In the genomic region with DNA sequence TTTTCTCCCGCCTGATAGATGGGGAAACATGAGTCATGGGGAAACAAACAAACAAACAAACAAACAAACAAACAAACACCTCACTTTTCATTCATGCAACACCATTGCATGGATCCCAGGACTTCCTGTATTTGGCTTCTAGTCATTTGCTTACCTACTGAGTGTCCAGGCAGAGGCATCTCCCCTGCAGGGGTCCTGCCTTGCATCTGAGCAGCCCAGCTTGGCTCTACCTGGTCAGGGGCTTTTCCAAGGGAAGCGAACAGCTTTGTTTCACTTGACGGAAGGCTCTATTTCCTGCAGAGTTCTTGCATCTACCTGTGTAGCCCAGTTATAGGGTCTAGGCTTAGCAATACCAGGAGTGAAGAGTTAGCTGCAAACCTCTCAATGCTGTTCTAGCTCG, we compare ENCODE assay signal across 22 cellular contexts.
"Had no signal": no experiment of that assay in that cellular context is flagged by ENCODE, and none has a peak within 500 bp of the region (broad histone marks: within the 10 kb centered on the region; RNA-seq: fewer than 3 reads in every experiment).

No MANE protein-coding gene starts in this region.

- H3K9ac ChIP-seq: parathyroid adenoma had no signal

- H3K9me3 Mint-ChIP-seq: natural killer cell; stimulated activated naive B cell treated with anti-CD40 and anti-IgM and Interleukin-4, amounts not matched to agents 10 μg/mL and 1 μg/mL and 100 μg/mL, for 72 hours; stimulated activated naive CD8-positive, alpha-beta T cell treated with anti-CD3 and anti-CD28 coated beads, Interleukin-15, Interleukin-2, amounts not matched to agents 100 ng/mL and 50 ng/mL, for 24 hours had no signal

- H3K4me1 Mint-ChIP-seq: stimulated activated naive B cell treated with anti-CD40 and anti-IgM and Interleukin-4, amounts not matched to agents 10 μg/mL and 1 μg/mL and 100 μg/mL, for 72 hours had no signal

- H3K4me3 ChIP-seq: dorsolateral prefrontal cortex, gastrocnemius medialis, lower lobe of right lung, right lobe of liver, thoracic aorta, tibial nerve, upper lobe of left lung had no signal

- H3K36me3 ChIP-seq: gastrocnemius medialis, lower lobe of right lung, right lobe of liver, thoracic aorta, tibial nerve, upper lobe of left lung had no signal

- H3K27ac ChIP-seq: dorsolateral prefrontal cortex, epithelial cell of prostate, gastrocnemius medialis, lower lobe of right lung, parathyroid adenoma, right lobe of liver, thoracic aorta, tibial nerve, upper lobe of left lung had no signal

- H3K4me3 Mint-ChIP-seq: natural killer cell; stimulated activated naive B cell treated with anti-CD40 and anti-IgM and Interleukin-4, amounts not matched to agents 10 μg/mL and 1 μg/mL and 100 μg/mL, for 72 hours; stimulated activated naive CD8-positive, alpha-beta T cell treated with anti-CD3 and anti-CD28 coated beads, Interleukin-15, Interleukin-2, amounts not matched to agents 100 ng/mL and 50 ng/mL, for 24 hours had no signal

- DNase-seq: dorsolateral prefrontal cortex; effector CD4-positive, alpha-beta T cell; foreskin fibroblast; gastrocnemius medialis; head of caudate nucleus; left ventricle myocardium superior; lower lobe of right lung; natural killer cell; occipital lobe; right lobe of liver; small intestine; stimulated activated CD4-positive, alpha-beta T cell treated with anti-CD3 and anti-CD28 coated beads, Interleukin-15, amount 100 ng/mL, for 24 hours; stimulated activated CD4-positive, alpha-beta T cell treated with anti-CD3 and anti-CD28 coated beads, Interleukin-2, amount 100 ng/mL, for 48 hours; stimulated activated naive B cell treated with anti-CD40 and anti-IgM and Interleukin-4, amounts not matched to agents 10 μg/mL and 1 μg/mL and 100 μg/mL, for 72 hours; upper lobe of left lung had no signal

- H3K9me3 ChIP-seq: gastrocnemius medialis, lower lobe of right lung, right lobe of liver, thoracic aorta, tibial nerve, upper lobe of left lung had no signal

- H3K36me3 Mint-ChIP-seq: natural killer cell; stimulated activated naive B cell treated with anti-CD40 and anti-IgM and Interleukin-4, amounts not matched to agents 10 μg/mL and 1 μg/mL and 100 μg/mL, for 72 hours had no signal

- H3K79me2 ChIP-seq: parathyroid adenoma had no signal

- H3K27ac Mint-ChIP-seq: natural killer cell; progenitor cell of endocrine pancreas; stimulated activated naive B cell treated with anti-CD40 and anti-IgM and Interleukin-4, amounts not matched to agents 10 μg/mL and 1 μg/mL and 100 μg/mL, for 72 hours; stimulated activated naive CD8-positive, alpha-beta T cell treated with anti-CD3 and anti-CD28 coated beads, Interleukin-15, Interleukin-2, amounts not matched to agents 100 ng/mL and 50 ng/mL, for 24 hours had no signal

- H3K27me3 ChIP-seq: gastrocnemius medialis, right lobe of liver, tibial nerve, upper lobe of left lung had no signal

- ATAC-seq: esophagus mucosa; gastrocnemius medialis; left ventricle myocardium superior; lower lobe of right lung; natural killer cell; right lobe of liver; stimulated activated naive B cell treated with anti-CD40 and anti-IgM and Interleukin-4, amounts not matched to agents 10 μg/mL and 1 μg/mL and 100 μg/mL, for 72 hours had no signal

- H2AFZ ChIP-seq: parathyroid adenoma had no signal

- H3K4me1 ChIP-seq: gastrocnemius medialis, lower lobe of right lung, parathyroid adenoma, right lobe of liver, tibial nerve, upper lobe of left lung had no signal
